Comparison of ENCODE assay signal across 2 cellular contexts in genomic region chr7:82572195-82572880, GRCh38.
TF ChIP-seq lines count a peak whose summit lies in the region.

No MANE protein-coding gene starts in this region.

TF ChIP-seq in IMR-90, 13 proteins besides CTCF, POLR2A, EP300 and RAD21:
- TF ChIP-seq MAFK (IDR thresholded peaks at IDR 0.05; ENCODE audit: low read depth, low read length): no peak
- peak; percentile 95 for TF ChIP-seq SMC3 (IDR thresholded peaks at IDR 0.05; ENCODE audit: low read depth, low read length)

TF ChIP-seq in neural cell, 6 proteins besides CTCF, POLR2A, EP300 and RAD21:
- no peak for TF ChIP-seq REST (IDR thresholded peaks at IDR 0.05; ENCODE audit: borderline replicate concordance)
- TF ChIP-seq SMC3 (conservative IDR thresholded peaks at IDR 0.05; ENCODE audit: poor library complexity): peak; percentile 97
- no peak for TF ChIP-seq POLR2AphosphoS5 (IDR thresholded peaks at IDR 0.05)
- TF ChIP-seq MXI1 (conservative IDR thresholded peaks at IDR 0.05; ENCODE audit: poor library complexity, severe bottlenecking): no peak
- TF ChIP-seq TAF1 (IDR thresholded peaks at IDR 0.05; ENCODE audit: low read depth): no peak
- TF ChIP-seq EZH2 (IDR thresholded peaks at IDR 0.05; ENCODE audit: borderline replicate concordance, insufficient read depth, low read length, poor library complexity, severe bottlenecking): no peak
TF ChIP-seq in neural cell: peak in this region for 1.
